8 cellular contexts compared by ENCODE assay signal in the genomic region with DNA sequence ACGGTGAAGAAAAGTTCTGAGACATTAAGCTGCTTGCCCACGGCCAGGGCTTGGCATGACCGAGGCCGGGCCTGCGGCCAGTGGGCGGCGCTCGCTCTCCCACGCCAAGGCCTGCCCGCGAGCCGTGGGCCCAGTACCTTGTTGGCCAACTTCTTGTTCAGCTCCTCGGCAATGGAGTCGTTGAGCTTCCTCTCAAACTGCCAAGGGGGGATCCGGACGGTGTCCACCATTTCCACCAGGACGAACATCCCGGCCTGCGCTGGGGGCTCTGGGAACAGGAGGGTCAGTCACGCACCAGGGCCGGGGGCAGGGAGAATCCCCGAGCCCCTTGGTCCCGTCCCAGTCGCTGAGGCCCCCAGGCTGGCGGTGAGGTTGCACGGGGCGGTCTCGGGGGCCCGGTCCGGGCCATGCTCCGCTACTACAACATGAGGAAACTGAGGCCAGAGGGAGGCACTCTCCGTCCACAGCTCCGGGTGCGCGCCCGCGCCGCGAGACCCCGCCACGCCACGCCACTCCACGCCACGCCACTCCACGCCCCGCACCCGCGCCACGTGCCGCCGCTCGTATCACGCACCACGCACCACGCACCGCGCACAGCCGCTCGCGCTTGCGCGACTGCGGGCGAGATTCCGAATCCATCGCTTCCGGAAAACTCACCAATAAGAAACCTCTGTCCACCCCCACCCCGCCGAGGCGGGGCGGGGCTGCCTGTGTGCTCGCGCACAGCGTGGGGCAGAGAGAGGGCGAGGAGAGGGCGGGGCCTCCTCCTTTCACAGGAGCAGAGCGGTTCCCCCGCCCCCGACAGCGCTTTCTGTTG. TPM values are rescaled to one million over a fixed set of nuclear protein-coding genes. Genes with fewer than 3 reads are reported as not detected.
DNase-seq lines count a peak whose midpoint lies in the region; ATAC-seq and TF ChIP-seq lines count a peak whose summit lies in the region.

A gene with protein sequence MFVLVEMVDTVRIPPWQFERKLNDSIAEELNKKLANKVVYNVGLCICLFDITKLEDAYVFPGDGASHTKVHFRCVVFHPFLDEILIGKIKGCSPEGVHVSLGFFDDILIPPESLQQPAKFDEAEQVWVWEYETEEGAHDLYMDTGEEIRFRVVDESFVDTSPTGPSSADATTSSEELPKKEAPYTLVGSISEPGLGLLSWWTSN (minus strand): TSS at position 617 of the 817 bp plus-strand sequence. CDS start 369 bp downstream, at position 248.

- intact Hi-C loops in T-helper 2 cell treated with Interferon-gamma antibody and Interleukin-4, amounts not matched to agents 100 ng/mL and 5 ng/mL, for 36 hours (cut with micrococcal nuclease), result loop anchor here (1.0 to 2.0 kb wide), 2 partner anchors 45 to 77 kb away; a partner anchor contains a TSS
- intact Hi-C loops in right cardiac atrium (cut with DNase I) (no loop called here), vagina (cut with DNase I) (loop anchor here (5.0 kb wide), 1 partner anchor 43 kb away; a partner anchor contains a TSS)

- TF ChIP-seq POLR2A in vagina (IDR thresholded peaks at IDR 0.05), result peak in 1 of 2 donors; percentile 32

- ATAC-seq in GM18499 (IDR thresholded peaks at IDR 0.05; ENCODE audit: insufficient read depth, unreplicated experiment) (peak; percentile 51), HG02943 (IDR thresholded peaks at IDR 0.05; ENCODE audit: low read depth, unreplicated experiment) (peak; percentile 74), right cardiac atrium (peak; percentile 99)

- H3K27ac ChIP-seq in right cardiac atrium (ENCODE audit: low read length), result peak within 1 kb of the TSS; percentile 71
- H3K27ac ChIP-seq in vagina, result peak within 1 kb of the TSS; percentile 74

- peak within 1 kb of the TSS; percentile 47 for H3K4me3 ChIP-seq in right cardiac atrium (ENCODE audit: low read length)
- peak within 1 kb of the TSS; percentile 67 to 69 for H3K4me3 ChIP-seq in vagina

- peak; percentile 76 for DNase-seq in NCI-H187 treated with DMSO at 0.1 percent for 48 hours (lab: John Stamatoyannopoulos, UW)
- peak; percentile 73 to 99 (median 97) for DNase-seq in anterior cingulate cortex (lab: John Stamatoyannopoulos, UW)
- peak; percentile 100 for DNase-seq in right cardiac atrium
- DNase-seq in putamen (ENCODE audit: low spot score), result peak; percentile 99
- peak in 1 of 2 donors; percentile 96 for DNase-seq in vagina (ENCODE audit: extremely low spot score in 2 of 2)

- H3K9me3 ChIP-seq in right cardiac atrium (ENCODE audit: control insufficient read depth, low read length) (no peaks in the 10 kb centered on the region), vagina (no peaks in the 10 kb centered on the region)

- H3K4me1 ChIP-seq in right cardiac atrium (ENCODE audit: control insufficient read depth, insufficient read depth, low read length) (peaks cover 2% of the 10 kb centered on the region), vagina (peaks cover 34% of the 10 kb centered on the region)

- WGBS in right cardiac atrium, result under 1% methylated on average over 80 of the region's 80 CpGs

- TF ChIP-seq CTCF in vagina (IDR thresholded peaks at IDR 0.05), result peak; percentile 9 to 50 (median 31)

- peaks cover 0 to 5% of the 10 kb centered on the region in 2 donors for H3K36me3 ChIP-seq in vagina

- no peaks in the 10 kb centered on the region for H3K27me3 ChIP-seq in right cardiac atrium (ENCODE audit: control insufficient read depth, insufficient read depth)
- no peaks in the 10 kb centered on the region for H3K27me3 ChIP-seq in vagina

RNA-seq across cellular contexts. Expression of the gene that starts here (rescaled TPM):
- total RNA-seq in T-helper 2 cell treated with Interferon-gamma antibody and Interleukin-4, amounts not matched to agents 100 ng/mL and 5 ng/mL, for 36 hours, result 29.5 and 30.5 TPM in 2 replicates
- total RNA-seq in right cardiac atrium (10 to 100 TPM; 21.0 to 26.7 (median 25.3) TPM), vagina (21.4 TPM)
- polyA plus RNA-seq in right cardiac atrium, result 24.6 TPM

Comparison
In these comparisons a context has a peak if more than half of its experiments do, and no peak if none do; other contexts are left out.
1. intact Hi-C loops: an anchor here in T-helper 2 cell treated with Interferon-gamma antibody and Interleukin-4, amounts not matched to agents 100 ng/mL and 5 ng/mL, for 36 hours (1.0 to 2.0 kb wide) and vagina (5.0 kb wide); none called in right cardiac atrium.